22 cellular contexts compared by ENCODE assay signal in genomic region chr6:28390688-28391087, GRCh38.
"Had no signal": no experiment of that assay in that cellular context is flagged by ENCODE, and none has a peak within 500 bp of the region (broad histone marks: within the 10 kb centered on the region; RNA-seq: fewer than 3 reads in every experiment).

No MANE protein-coding gene starts in this region.

- H3K4me1 ChIP-seq: SJSA1 had no signal

- H3K27ac ChIP-seq: KMS-11, SJSA1, SK-N-MC had no signal

- H3K9me3 ChIP-seq: SJSA1 had no signal

- DNase-seq: IMR-90, Kasumi-1, MM.1S, NCI-H1092 treated with DMSO at 0.1 percent for 48 hours, NCI-H1436, NCI-H187, NCI-H2029, NCI-H2081 treated with DMSO at 0.1 percent for 48 hours, NCI-H2171, NCI-H226, NCI-H446, NCI-H510A, NCI-H524 treated with DMSO at 0.1 percent for 48 hours, NCI-H69, NCI-H774, Right ventricle myocardium superior, RPMI8226, SIG-M5 had no signal

- FAIRE-seq: RCC 7860 had no signal

- H3K9ac ChIP-seq: KMS-11 had no signal

- H3K4me3 ChIP-seq: SJSA1, SK-N-MC had no signal

- H3K27me3 ChIP-seq: SJSA1 had no signal

- H3K4me2 ChIP-seq: KMS-11 had no signal
